Comparison of ENCODE assay signal across 18 cellular contexts in genomic region chr1:159855709-159856108, GRCh38. TPM values are rescaled to one million over a fixed set of nuclear protein-coding genes. Genes with fewer than 3 reads are reported as not detected.
A peak's percentile ranks its signal among the peaks of the same experiment; 100 is the strongest.
DNase-seq lines count a peak whose midpoint lies in the region; ATAC-seq, FAIRE-seq and TF ChIP-seq lines count a peak whose summit lies in the region.
"Had no signal": no experiment of that assay in that cellular context is flagged by ENCODE, and none has a peak within 500 bp of the region (broad histone marks: within the 10 kb centered on the region; RNA-seq: fewer than 3 reads in every experiment).

No MANE protein-coding gene starts in this region.

- no peaks in the 10 kb centered on the region for H3K79me2 ChIP-seq in Karpas-422 (ENCODE audit: low read length)

- no peaks in the 10 kb centered on the region for H3K9me3 ChIP-seq in A549
- no peaks in the 10 kb centered on the region for H3K9me3 ChIP-seq in CD4-positive, alpha-beta T cell (ENCODE audit: control insufficient read depth, low read length)
- H3K9me3 ChIP-seq in ascending aorta, result no peaks in the 10 kb centered on the region
- no peaks in the 10 kb centered on the region for H3K9me3 ChIP-seq in Karpas-422 (ENCODE audit: low read length)
- H3K9me3 ChIP-seq: colonic mucosa, prostate gland had no signal

- no peaks in the 10 kb centered on the region for H3K36me3 ChIP-seq in ascending aorta
- H3K36me3 ChIP-seq in Karpas-422 (ENCODE audit: insufficient read depth, low read length), result no peaks in the 10 kb centered on the region
- H3K36me3 ChIP-seq: colonic mucosa, prostate gland had no signal

- TF ChIP-seq POLR2A in A549 (IDR thresholded peaks at IDR 0.05; ENCODE audit: low read length), result no peak

- H3K4me2 ChIP-seq in A549, result peak overlapping the region; percentile 78; the same call in 1 of the 3 replicates
- H3K4me2 ChIP-seq in Karpas-422 (ENCODE audit: low read depth, low read length, poor library complexity, severe bottlenecking), result no peak overlapping the region

- 91% methylated on average over 21 of the region's 34 CpGs for WGBS in A549 (ENCODE audit: missing lambda C conversion rate)

- no peaks in the 10 kb centered on the region for H3K9me2 ChIP-seq in Karpas-422 (replicated peaks; ENCODE audit: insufficient read depth, low read length)

- no peaks in the 10 kb centered on the region for H3K27me3 Mint-ChIP-seq in CD4-positive, alpha-beta T cell
- H3K27me3 Mint-ChIP-seq in nephron progenitor cell (ENCODE audit: low read depth, poor library complexity), result peaks cover 87% of the 10 kb centered on the region

- intact Hi-C loops in CD4-positive, alpha-beta T cell (cut with DNase I, micrococcal nuclease), result loop anchor here (10.0 kb wide), 2 partner anchors 69 to 79 kb away; partner anchors contain the start of gene TAGLN2 (in 1 of the 2)
- intact Hi-C loops in ascending aorta (cut with DNase I), result loop anchor here (2.0 kb wide), 1 partner anchor 75 kb away; the partner anchor contains the start of gene DUSP23

- DNase-seq in A549 (ENCODE audit: low read depth in 1 of 2, low spot score in 1 of 2) (no peak), ascending aorta (ENCODE audit: low spot score in 2 of 2) (no peak), nephron progenitor cell (no peak), Karpas-422 (no peak), GM13977 (ENCODE audit: low spot score) (no peak), HT-29 (ENCODE audit: low spot score) (no peak)
- no peak for DNase-seq in CD4-positive, alpha-beta T cell
- no peak for DNase-seq in activated effector memory CD4-positive, alpha-beta T cell treated with Interleukin-2 at 50 U/mL for 16 hours
- DNase-seq: activated CD4-positive, alpha-beta T cell treated with anti-CD3 and anti-CD28 coated beads, Interleukin-2, amount 50 U/mL, for 4 hours; colonic mucosa; GF-D8; midbrain; NCI-H187; stimulated activated CD8-positive, alpha-beta memory T cell treated with anti-CD3 and anti-CD28 coated beads, Interleukin-4, amount 100 ng/mL, for 48 hours; T-helper 9 cell had no signal

- H3K4me1 Mint-ChIP-seq in CD4-positive, alpha-beta T cell (ENCODE audit: low read depth), result peaks cover 20% of the 10 kb centered on the region
- H3K4me1 Mint-ChIP-seq in nephron progenitor cell, result peaks cover 13% of the 10 kb centered on the region

- no peak overlapping the region for H3K9ac ChIP-seq in Karpas-422 (ENCODE audit: low read length)

- H3K4me1 ChIP-seq in A549 (peaks cover 15% of the 10 kb centered on the region), ascending aorta (peaks cover 0 to 8% of the 10 kb centered on the region in 2 donors), Karpas-422 (ENCODE audit: low read length) (no peaks in the 10 kb centered on the region)
- H3K4me1 ChIP-seq: colonic mucosa, prostate gland had no signal

- no peak overlapping the region for H2AFZ ChIP-seq in Karpas-422 (ENCODE audit: low read length)

- in situ Hi-C loops in GM13977 (cut with MboI; ENCODE audit: low pct_unique_long_range_greater_than_20kb, low sequenced_read_pairs, unreplicated experiment), result no loop called here

- TF ChIP-seq CTCF in A549 (IDR thresholded peaks at IDR 0.05) (no peak), ascending aorta (IDR thresholded peaks at IDR 0.05) (no peak), nephron progenitor cell (IDR thresholded peaks at IDR 0.05) (no peak), GM13977 (IDR thresholded peaks at IDR 0.05; ENCODE audit: extremely low read depth, insufficient read depth, missing control alignments) (no peak)
- no peak for TF ChIP-seq CTCF in CD4-positive, alpha-beta T cell (IDR thresholded peaks at IDR 0.05)

- H3K4me3 Mint-ChIP-seq in CD4-positive, alpha-beta T cell, result no peak overlapping the region
- peak overlapping the region; percentile 12 for H3K4me3 Mint-ChIP-seq in nephron progenitor cell

- POLR2A ChIA-PET in A549 (lab: Yijun Ruan, JAX), result no interaction called here
- POLR2A ChIA-PET in CD4-positive, alpha-beta T cell (lab: Charles Lee), result no interaction called here

- ATAC-seq in A549, result no peak
- no peak for ATAC-seq in CD4-positive, alpha-beta T cell (ENCODE audit: poor library complexity)

- CTCF ChIA-PET in A549 (lab: Yijun Ruan, JAX), result interaction anchor here (1.5 to 12.1 kb wide), 3 partner anchors 36 to 645 kb away, joined by 3 to 126 read pairs (median 3); no protein-coding TSS in a partner anchor
- CTCF ChIA-PET in CD4-positive, alpha-beta T cell (lab: Charles Lee), result interaction anchor here (0.8 kb wide), 1 partner anchor 151 kb away, joined by 3 read pairs; no protein-coding TSS in a partner anchor

- FAIRE-seq in A549 (lab: Jason Lieb, UNC), result no peak
- FAIRE-seq: H54 had no signal

- no peaks in the 10 kb centered on the region for H4K20me1 ChIP-seq in Karpas-422 (ENCODE audit: insufficient read depth, low read depth, low read length)

- H3K36me3 Mint-ChIP-seq in CD4-positive, alpha-beta T cell (ENCODE audit: low read depth), result no peaks in the 10 kb centered on the region
- no peaks in the 10 kb centered on the region for H3K36me3 Mint-ChIP-seq in nephron progenitor cell (ENCODE audit: low read depth)
- H3K36me3 Mint-ChIP-seq: CD14-positive monocyte had no signal

- H3K27me3 ChIP-seq in CD4-positive, alpha-beta T cell (ENCODE audit: control insufficient read depth, insufficient read depth, low read length), result no peaks in the 10 kb centered on the region
- H3K27me3 ChIP-seq in ascending aorta (no peaks in the 10 kb centered on the region), Karpas-422 (ENCODE audit: low read length) (no peaks in the 10 kb centered on the region)
- H3K27me3 ChIP-seq: colonic mucosa had no signal

- H3K4me3 ChIP-seq in A549 (no peak overlapping the region; the same call in 2 of the 3 replicates), ascending aorta (peak overlapping the region in 1 of 2 donors; percentile 92), Karpas-422 (ENCODE audit: low read length) (no peak overlapping the region)

- no peak for TF ChIP-seq EP300 in A549 (IDR thresholded peaks at IDR 0.05)

- H3K9me3 Mint-ChIP-seq in CD4-positive, alpha-beta T cell, result no peaks in the 10 kb centered on the region
- H3K9me3 Mint-ChIP-seq in nephron progenitor cell, result no peaks in the 10 kb centered on the region
- H3K9me3 Mint-ChIP-seq: CD14-positive monocyte had no signal

- peak overlapping the region; percentile 88 for H3K27ac Mint-ChIP-seq in CD4-positive, alpha-beta T cell
- no peak overlapping the region for H3K27ac Mint-ChIP-seq in nephron progenitor cell

- TF ChIP-seq RAD21 in A549 (conservative IDR thresholded peaks at IDR 0.05 in 1 of 2, IDR thresholded peaks at IDR 0.05 in 1 of 2), result no peak

- H3K27ac ChIP-seq in A549 (peak overlapping the region in 1 of 2 experiments; percentile 93; a peak in 1 of 6 replicates), ascending aorta (peak overlapping the region; percentile 98), Karpas-422 (ENCODE audit: low read length) (no peak overlapping the region)
- H3K27ac ChIP-seq in CD4-positive, alpha-beta T cell (ENCODE audit: low read depth, low read length), result no peak overlapping the region

TF ChIP-seq in A549, 52 proteins besides CTCF, POLR2A, EP300 and RAD21 (continues in another document):
- no peak for TF ChIP-seq HEYL (CRISPR knock-in tag; IDR thresholded peaks at IDR 0.05)
- no peak for TF ChIP-seq ZSCAN20 (CRISPR knock-in tag; IDR thresholded peaks at IDR 0.05)
- no peak for TF ChIP-seq POLR2AphosphoS2 (conservative IDR thresholded peaks at IDR 0.05; ENCODE audit: low read length)
- no peak for TF ChIP-seq FOXS1 (CRISPR knock-in tag; IDR thresholded peaks at IDR 0.05)

RNA-seq across cellular contexts. Expression of gene VSIG8, which starts 6.7 kb away (rescaled TPM):
- polyA plus RNA-seq in A549 (2011; rRNA removed), result 0.04 TPM in 1 of 2 replicates, not detected in the other
- 0.05 and 0.07 TPM in 2 replicates for polyA plus RNA-seq in A549 (2012; cell fraction: cytosol; rRNA removed)
- 0.14 and 0.15 TPM in 2 replicates for polyA plus RNA-seq in A549 (2012; cell fraction: nucleus; rRNA removed)
- polyA plus RNA-seq in A549 (2017; fragmentation: RNase III; extraction: RNeasy Plus Mini Kit Qiagen cat#74134 plus additional on column Dnase treatment), result 0.05 to 0.09 TPM in 2 of 3 replicates, not detected in the other
- polyA minus RNA-seq in A549 (2011; rRNA and poly(A)+ RNA removed), result not detected in 2 replicates
- not detected for total RNA-seq in CD4-positive, alpha-beta T cell
- not detected for total RNA-seq in ascending aorta
- total RNA-seq in Karpas-422 (2014; rRNA removed; shearing (Covaris generic); ENCODE audit: low replicate concordance), result not detected in 2 replicates
- 0.13 and 0.44 TPM in 2 replicates for total RNA-seq in HT-29 (2014; rRNA removed; shearing (Covaris generic))
- total RNA-seq: colonic mucosa, prostate gland had no signal
- polyA plus RNA-seq: CD14-positive monocyte had no signal

RNA-seq across cellular contexts. Expression of gene SLAMF8, which starts 29.0 kb away (rescaled TPM):
- polyA plus RNA-seq in A549 (2011; rRNA removed), result not detected in 2 replicates
- not detected in 2 replicates for polyA plus RNA-seq in A549 (2012; cell fraction: cytosol; rRNA removed)
- polyA plus RNA-seq in A549 (2012; cell fraction: nucleus; rRNA removed), result not detected in 2 replicates
- 0.07 TPM in 1 of 3 replicates, not detected in the others for polyA plus RNA-seq in A549 (2017; fragmentation: RNase III; extraction: RNeasy Plus Mini Kit Qiagen cat#74134 plus additional on column Dnase treatment)
- polyA minus RNA-seq in A549 (2011; rRNA and poly(A)+ RNA removed), result not detected in 2 replicates
- total RNA-seq in CD4-positive, alpha-beta T cell, result under 1 TPM in 1 of 2 experiments, not detected in 1; 0.34 TPM
- total RNA-seq in ascending aorta, result 6.7 TPM
- total RNA-seq in Karpas-422 (2014; rRNA removed; shearing (Covaris generic); ENCODE audit: low replicate concordance), result not detected in 2 replicates
- total RNA-seq in HT-29 (2014; rRNA removed; shearing (Covaris generic)), result not detected in 2 replicates

RNA-seq across cellular contexts. Expression of gene CFAP45, which starts 44.3 kb away (rescaled TPM):
- polyA plus RNA-seq in A549 (2011; rRNA removed) (0.50 and 0.67 TPM in 2 replicates), A549 (2017; fragmentation: RNase III; extraction: RNeasy Plus Mini Kit Qiagen cat#74134 plus additional on column Dnase treatment) (0.76 to 0.89 TPM (median 0.87 TPM) in 3 replicates)
- polyA plus RNA-seq in A549 (2012; cell fraction: cytosol; rRNA removed), result 0.31 and 0.46 TPM in 2 replicates
- polyA plus RNA-seq in A549 (2012; cell fraction: nucleus; rRNA removed), result 0.40 and 0.86 TPM in 2 replicates
- polyA minus RNA-seq in A549 (2011; rRNA and poly(A)+ RNA removed), result 0.39 TPM in 1 of 2 replicates, not detected in the other
- total RNA-seq in CD4-positive, alpha-beta T cell, result 1 to 10 TPM; 8.4 to 9.0 TPM
- total RNA-seq in ascending aorta, result not detected
- 1.2 TPM in 1 of 2 replicates, not detected in the other for total RNA-seq in Karpas-422 (2014; rRNA removed; shearing (Covaris generic); ENCODE audit: low replicate concordance)
- total RNA-seq in HT-29 (2014; rRNA removed; shearing (Covaris generic)), result 0.76 TPM in 1 of 2 replicates, not detected in the other

RNA-seq across cellular contexts. Expression of gene FCRL6, which starts 53.5 kb away (rescaled TPM):
- polyA plus RNA-seq in A549 (2011; rRNA removed) (not detected in 2 replicates), A549 (2017; fragmentation: RNase III; extraction: RNeasy Plus Mini Kit Qiagen cat#74134 plus additional on column Dnase treatment) (not detected in 3 replicates)
- not detected in 2 replicates for polyA plus RNA-seq in A549 (2012; cell fraction: cytosol; rRNA removed)
- 0.07 TPM in 1 of 2 replicates, not detected in the other for polyA plus RNA-seq in A549 (2012; cell fraction: nucleus; rRNA removed)
- polyA minus RNA-seq in A549 (2011; rRNA and poly(A)+ RNA removed), result not detected in 2 replicates
- total RNA-seq in CD4-positive, alpha-beta T cell, result under 1 TPM; 0.28 to 0.52 TPM
- not detected for total RNA-seq in ascending aorta
- not detected in 2 replicates for total RNA-seq in Karpas-422 (2014; rRNA removed; shearing (Covaris generic); ENCODE audit: low replicate concordance)
- not detected in 2 replicates for total RNA-seq in HT-29 (2014; rRNA removed; shearing (Covaris generic))
- total RNA-seq: colonic mucosa, prostate gland had no signal

Comparison
In these comparisons a context has a peak if more than half of its experiments do, and no peak if none do; other contexts are left out.
1. H3K27ac ChIP-seq: peak in ascending aorta (2 of 2); none in CD4-positive, alpha-beta T cell (single experiment) and Karpas-422 (single experiment).